ENCODE assay signal across 1 cellular context in genomic region chr1:236394905-236395779, GRCh38.
A peak's percentile ranks its signal among the peaks of the same experiment; 100 is the strongest.
TF ChIP-seq lines count a peak whose summit lies in the region.

No MANE protein-coding gene starts in this region.

TF ChIP-seq in K562, 482 proteins besides CTCF, POLR2A, EP300 and RAD21 (continued from another document and continues in another):
- no peak for TF ChIP-seq BRF1 (IDR thresholded peaks at IDR 0.05; ENCODE audit: borderline replicate concordance, extremely low read depth, insufficient read length)
- TF ChIP-seq CBX8 (IDR thresholded peaks at IDR 0.05; ENCODE audit: borderline replicate concordance, extremely low read depth, low read depth, low read length, poor library complexity, severe bottlenecking) = no peak
- TF ChIP-seq ZNF280A (IDR thresholded peaks at IDR 0.05; ENCODE audit: low read depth, partially characterized antibody) = no peak
- TF ChIP-seq L3MBTL2 (IDR thresholded peaks at IDR 0.05) = no peak; the same call in 1 of the 2 replicates
- no peak for TF ChIP-seq SAFB2 (IDR thresholded peaks at IDR 0.05; ENCODE audit: borderline replicate concordance, low read depth, low read length, severe bottlenecking)
- no peak for TF ChIP-seq ZNF165 (CRISPR knock-in tag; IDR thresholded peaks at IDR 0.05; ENCODE audit: borderline replicate concordance)
- TF ChIP-seq ARID4B (CRISPR knock-in tag; IDR thresholded peaks at IDR 0.05) = no peak
- peak; percentile 56 for TF ChIP-seq RBBP5 (IDR thresholded peaks at IDR 0.05; ENCODE audit: borderline replicate concordance, insufficient read depth, low read length, poor library complexity, severe bottlenecking)
- TF ChIP-seq E2F6 (IDR thresholded peaks at IDR 0.05; ENCODE audit: borderline replicate concordance in 1 of 2, extremely low read depth in 1 of 2, insufficient read depth in 1 of 2, insufficient read length in 1 of 2, low read depth in 1 of 2, low read length in 1 of 2, poor library complexity in 1 of 2, severe bottlenecking in 1 of 2) = peak; percentile 24 to 25
- TF ChIP-seq CTBP1 (IDR thresholded peaks at IDR 0.05; ENCODE audit: borderline replicate concordance) = peak; percentile 69
- no peak for TF ChIP-seq RERE (CRISPR knock-in tag; IDR thresholded peaks at IDR 0.05; ENCODE audit: borderline replicate concordance)
- no peak; the same call in 1 of the 2 replicates for TF ChIP-seq KLF6 (CRISPR knock-in tag; IDR thresholded peaks at IDR 0.05; ENCODE audit: borderline replicate concordance)
- TF ChIP-seq NKRF (IDR thresholded peaks at IDR 0.05; ENCODE audit: borderline replicate concordance) = no peak
- no peak for TF ChIP-seq SMARCE1 (IDR thresholded peaks at IDR 0.05)
- TF ChIP-seq ZNF740 (CRISPR knock-in tag; IDR thresholded peaks at IDR 0.05) = no peak
- TF ChIP-seq ZNF740 (tag; IDR thresholded peaks at IDR 0.05) = no peak
- no peak for TF ChIP-seq E2F4 (CRISPR knock-in tag; IDR thresholded peaks at IDR 0.05; ENCODE audit: low read depth)
- TF ChIP-seq IRF1 (CRISPR knock-in tag; IDR thresholded peaks at IDR 0.05; ENCODE audit: borderline replicate concordance) = no peak
- no peak for TF ChIP-seq ZNF395 (CRISPR knock-in tag; IDR thresholded peaks at IDR 0.05)
